Comparison of ENCODE assay signal across 20 cellular contexts in genomic region chr7:79789584-79790345, GRCh38.
A peak's percentile ranks its signal among the peaks of the same experiment; 100 is the strongest.
DNase-seq lines count a peak whose midpoint lies in the region; ATAC-seq, FAIRE-seq and TF ChIP-seq lines count a peak whose summit lies in the region.
"Had no signal": no experiment of that assay in that cellular context is flagged by ENCODE, and none has a peak within 500 bp of the region (broad histone marks: within the 10 kb centered on the region; RNA-seq: fewer than 3 reads in every experiment).

No MANE protein-coding gene starts in this region.

- TF ChIP-seq CTCF in astrocyte of the spinal cord (IDR thresholded peaks at IDR 0.05; ENCODE audit: low read depth, low read length) (no peak), keratinocyte (optimal IDR thresholded peaks at IDR 0.05 in 1 of 3, IDR thresholded peaks at IDR 0.05 in 1 of 3, conservative IDR thresholded peaks at IDR 0.05 in 1 of 3; ENCODE audit: extremely low read depth in 1 of 3, insufficient read depth in 2 of 3, low read length in 3 of 3) (no peak)

- H3K27ac ChIP-seq in keratinocyte (ENCODE audit: control insufficient read depth, insufficient read depth, low read length) = no peak overlapping the region
- H3K27ac ChIP-seq: breast epithelium, KMS-11, SJCRH30, tibial artery had no signal

- FAIRE-seq in keratinocyte (lab: Jason Lieb, UNC) = peak; percentile 20
- FAIRE-seq: GM12878 had no signal

- H3K4me3 ChIP-seq in astrocyte of the spinal cord (ENCODE audit: low read depth, low read length) (no peak overlapping the region), keratinocyte (ENCODE audit: control insufficient read depth in 2 of 3, extremely low read depth in 1 of 3, insufficient read depth in 2 of 3, low read depth in 1 of 3, low read length in 3 of 3) (no peak overlapping the region)
- H3K4me3 ChIP-seq: breast epithelium, GM12878, SJCRH30, tibial artery had no signal

- DNase-seq in left cardiac atrium (no peak), Right ventricle myocardium inferior (ENCODE audit: missing footprints) (no peak), astrocyte of the spinal cord (ENCODE audit: low read depth, low spot score) (peak; percentile 52), keratinocyte (ENCODE audit: low read depth, low spot score) (no peak), cerebellar nuclear complex (lab: John Stamatoyannopoulos, UW) (no peak), T1000 (lab: John Stamatoyannopoulos, UW) (no peak), SIG-M5 treated with dmso at 0.1 percent for 504 hours (lab: John Stamatoyannopoulos, UW; ENCODE audit: unreplicated experiment) (no peak)
- DNase-seq: 8988T; activated naive CD4-positive, alpha-beta T cell treated with anti-CD3 and anti-CD28 coated beads for 36 hours; effector memory CD8-positive, alpha-beta T cell; mesenchymal stem cell; SJCRH30; stimulated activated CD4-positive, alpha-beta T cell treated with anti-CD3 and anti-CD28 coated beads, Interleukin-4, amount 100 ng/mL, for 24 hours; T-helper 9 cell; tibial artery had no signal

- H3K4me1 ChIP-seq in keratinocyte (ENCODE audit: control insufficient read depth, extremely low read depth, insufficient read depth, low read length) = no peaks in the 10 kb centered on the region
- H3K4me1 ChIP-seq: breast epithelium, SJCRH30 had no signal

- peak; percentile 47 to 55 for ATAC-seq in left cardiac atrium
- no peak for ATAC-seq in Right ventricle myocardium inferior
- ATAC-seq in GM21717 (IDR thresholded peaks at IDR 0.05; ENCODE audit: unreplicated experiment) = no peak
- ATAC-seq: effector memory CD8-positive, alpha-beta T cell; GM12878; sciatic nerve had no signal

- H3K36me3 ChIP-seq in keratinocyte (ENCODE audit: control insufficient read depth in 2 of 2, extremely low read depth in 1 of 2, insufficient read depth in 2 of 2, low read length in 2 of 2) = no peaks in the 10 kb centered on the region
- H3K36me3 ChIP-seq: breast epithelium, SJCRH30, tibial artery had no signal

- H3K27me3 ChIP-seq in keratinocyte (ENCODE audit: control insufficient read depth, extremely low read depth, insufficient read depth, low read length) = no peaks in the 10 kb centered on the region
- H3K27me3 ChIP-seq: breast epithelium, SJCRH30, tibial artery had no signal

- no peaks in the 10 kb centered on the region for H3K9me1 ChIP-seq in keratinocyte (ENCODE audit: control insufficient read depth, extremely low read depth, insufficient read depth, low read length)

- no peaks in the 10 kb centered on the region for H3K79me2 ChIP-seq in keratinocyte (ENCODE audit: control insufficient read depth, insufficient read depth, low read length)

- no peaks in the 10 kb centered on the region for H3K9me3 ChIP-seq in keratinocyte (ENCODE audit: control insufficient read depth, low read depth, low read length)
- H3K9me3 ChIP-seq: breast epithelium, SJCRH30, tibial artery had no signal

- no peaks in the 10 kb centered on the region for H4K20me1 ChIP-seq in keratinocyte (ENCODE audit: control insufficient read depth, extremely low read depth, insufficient read depth, low read length)

- no peak overlapping the region for H2AFZ ChIP-seq in keratinocyte (ENCODE audit: control insufficient read depth, low read length)

- in situ Hi-C loops in astrocyte of the spinal cord (cut with HindIII; ENCODE audit: low sequenced_read_pairs) = no loop called here

- H3K4me2 ChIP-seq in keratinocyte (ENCODE audit: control insufficient read depth, extremely low read depth, insufficient read depth, low read depth, low read length) = no peak overlapping the region
- H3K4me2 ChIP-seq: KMS-11 had no signal

- H3K9ac ChIP-seq in keratinocyte (ENCODE audit: control insufficient read depth, extremely low read depth, insufficient read depth, low read length) = no peak overlapping the region
- H3K9ac ChIP-seq: KMS-11 had no signal

- intact Hi-C loops in left cardiac atrium (cut with DNase I) = no loop called here
- intact Hi-C loops in Right ventricle myocardium inferior (cut with DNase I) = no loop called here

- dilution Hi-C loops in keratinocyte (cut with MboI; ENCODE audit: extremely low pct_ligation_motif_present, low sequenced_read_pairs) = no loop called here

Comparison
In these comparisons a context has a peak if more than half of its experiments do, and no peak if none do; other contexts are left out.
1. ATAC-seq: peak in left cardiac atrium (2 of 2); none in Right ventricle myocardium inferior (single experiment) and GM21717 (single experiment).